In the genomic region with DNA sequence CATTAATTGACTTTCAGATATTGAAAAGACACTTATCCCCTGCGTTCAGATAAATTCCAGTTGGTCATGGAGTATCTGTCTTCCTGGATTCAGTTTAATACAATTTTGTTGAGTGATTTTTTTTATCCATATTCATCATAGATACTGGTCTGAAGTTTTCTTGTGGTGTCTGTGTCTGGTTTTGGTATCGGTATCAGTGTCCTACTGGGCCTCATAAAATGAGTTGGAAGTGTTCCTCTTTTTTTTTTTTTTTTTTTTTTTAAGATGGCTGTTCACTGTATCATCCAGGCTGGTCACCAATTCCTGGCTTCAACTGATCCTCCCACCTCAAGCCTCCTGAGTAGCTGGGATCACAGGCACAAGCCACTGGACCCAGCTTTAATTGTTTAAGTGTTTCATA, we compare ENCODE assay signal across 20 cellular contexts. TPM values are rescaled to one million over a fixed set of nuclear protein-coding genes. Genes with fewer than 3 reads are reported as not detected.
DNase-seq lines count a peak whose midpoint lies in the region; ATAC-seq, FAIRE-seq and TF ChIP-seq lines count a peak whose summit lies in the region.
"Had no signal": no experiment of that assay in that cellular context is flagged by ENCODE, and none has a peak within 500 bp of the region (broad histone marks: within the 10 kb centered on the region; RNA-seq: fewer than 3 reads in every experiment).

No MANE protein-coding gene starts in this region.

- H3K27ac Mint-ChIP-seq in CD4-positive, CD25-positive, alpha-beta regulatory T cell = no peak overlapping the region
- H3K27ac Mint-ChIP-seq in HFFc6 = peak overlapping the region; percentile 52; the same call in 1 of the 2 replicates

- H4K20me1 ChIP-seq in K562 (replicated peaks; ENCODE audit: control insufficient read depth, insufficient read depth, low read length) = peaks cover 12% of the 10 kb centered on the region
- H4K20me1 ChIP-seq in neural cell (ENCODE audit: insufficient read depth) = peaks cover 3% of the 10 kb centered on the region

- WGBS in K562 (ENCODE audit: insufficient coverage, low coverage, missing lambda C conversion rate) = 64% methylated on average over 2 of the region's 2 CpGs
- 87% methylated on average over 2 of the region's 2 CpGs for WGBS in prostate gland

- no peak for DNase-seq in CD4-positive, CD25-positive, alpha-beta regulatory T cell
- DNase-seq in HFFc6 (no peak), K562 (ENCODE audit: extremely low read depth in 1 of 4, low spot score in 3 of 4) (no peak), prostate gland (ENCODE audit: low spot score) (no peak), HCEC 1CT (no peak)
- DNase-seq: activated CD4-positive, alpha-beta T cell treated with anti-CD3 and anti-CD28 coated beads, Interleukin-2, amount 50 U/mL, for 4 hours; BE2C; DMS153; left ventricle myocardium inferior; NCI-H1930; stimulated activated CD4-positive, alpha-beta T cell treated with anti-CD3 and anti-CD28 coated beads, Interleukin-2, amount 100 ng/mL, for 48 hours; SW 1271 had no signal

- no peak overlapping the region for H3K4me3 ChIP-seq in CD4-positive, CD25-positive, alpha-beta regulatory T cell (ENCODE audit: low read depth, low read length)
- no peak overlapping the region; the same call in 1 of the 2 replicates for H3K4me3 ChIP-seq in K562
- H3K4me3 ChIP-seq in neural cell (ENCODE audit: low read length) = peak overlapping the region; percentile 94
- no peak overlapping the region for H3K4me3 ChIP-seq in prostate gland
- H3K4me3 ChIP-seq: adrenal gland, left ventricle myocardium inferior, suprapubic skin had no signal

- no TSS peak for BruUV-seq in K562 (replicated peaks; lab: Mats Ljungman, UMichigan)

- peaks cover 28 to 51% (median 36%) of the 10 kb centered on the region in 4 donors for H3K4me1 Mint-ChIP-seq in CD4-positive, CD25-positive, alpha-beta regulatory T cell
- peaks cover 45% of the 10 kb centered on the region for H3K4me1 Mint-ChIP-seq in HFFc6 (ENCODE audit: low read depth)

- TF ChIP-seq CTCF in HFFc6 (IDR thresholded peaks at IDR 0.05) (no peak), K562 (IDR thresholded peaks at IDR 0.05 in 2 of 3, conservative IDR thresholded peaks at IDR 0.05 in 1 of 3; ENCODE audit: insufficient read depth in 2 of 3, low read depth in 1 of 3, low read length in 3 of 3) (no peak), neural cell (IDR thresholded peaks at IDR 0.05; ENCODE audit: poor library complexity, severe bottlenecking) (no peak), prostate gland (IDR thresholded peaks at IDR 0.05) (no peak)

- no peaks in the 10 kb centered on the region for H3K9me2 ChIP-seq in neural cell (ENCODE audit: insufficient read depth, low read length)

- H3K27me3 ChIP-seq in CD4-positive, CD25-positive, alpha-beta regulatory T cell (ENCODE audit: control insufficient read depth, insufficient read depth, low read length) = no peaks in the 10 kb centered on the region
- H3K27me3 ChIP-seq in K562 (ENCODE audit: control insufficient read depth in 2 of 2, insufficient read depth in 2 of 2, low read length in 2 of 2) (no peaks in the 10 kb centered on the region), neural cell (ENCODE audit: insufficient read depth, low read depth, low read length) (no peaks in the 10 kb centered on the region), prostate gland (replicated peaks; ENCODE audit: insufficient read depth) (no peaks in the 10 kb centered on the region)
- H3K27me3 ChIP-seq: adrenal gland, BE2C, suprapubic skin had no signal

- in situ Hi-C loops in K562 (cut with MboI) = no loop called here

- no peaks in the 10 kb centered on the region for H3K27me3 Mint-ChIP-seq in CD4-positive, CD25-positive, alpha-beta regulatory T cell
- peaks cover 3% of the 10 kb centered on the region; the same call in 1 of the 2 replicates for H3K27me3 Mint-ChIP-seq in HFFc6 (ENCODE audit: insufficient read depth)

- H3K79me2 ChIP-seq in K562 (ENCODE audit: control insufficient read depth, insufficient read depth, low read length) (peaks cover 60% of the 10 kb centered on the region), neural cell (replicated peaks; ENCODE audit: insufficient read depth, low read length) (peaks cover 40% of the 10 kb centered on the region)
- H3K79me2 ChIP-seq: parathyroid adenoma had no signal

- no peak for TF ChIP-seq EP300 in K562 (IDR thresholded peaks at IDR 0.05; ENCODE audit: low read length)
- no peak for TF ChIP-seq EP300 in neural cell (conservative IDR thresholded peaks at IDR 0.05; ENCODE audit: poor library complexity, severe bottlenecking)

- H3K4me3 Mint-ChIP-seq in CD4-positive, CD25-positive, alpha-beta regulatory T cell = peak overlapping the region; percentile 29 to 94 (median 70)
- H3K4me3 Mint-ChIP-seq in HFFc6 = no peak overlapping the region; the same call in 1 of the 2 replicates

- ATAC-seq in CD4-positive, CD25-positive, alpha-beta regulatory T cell (ENCODE audit: low read depth in 2 of 2) = no peak
- ATAC-seq in K562 (no peak), GM21529 (IDR thresholded peaks at IDR 0.05; ENCODE audit: unreplicated experiment) (no peak)
- ATAC-seq: Right ventricle myocardium inferior had no signal

- CTCF ChIA-PET in K562 (lab: Yijun Ruan, JAX; ENCODE audit: low intra/inter-chr PET ratio) = no interaction called here

- H3K27ac ChIP-seq in CD4-positive, CD25-positive, alpha-beta regulatory T cell (ENCODE audit: insufficient read depth, low read length, poor library complexity, severe bottlenecking) = no peak overlapping the region
- H3K27ac ChIP-seq in K562 (ENCODE audit: extremely low read depth, low read depth, low read length) (peak overlapping the region; percentile 37; the same call in 1 of the 3 replicates), neural cell (ENCODE audit: low read length) (no peak overlapping the region), prostate gland (no peak overlapping the region)
- H3K27ac ChIP-seq: adrenal gland, HL-60, left ventricle myocardium inferior, parathyroid adenoma, suprapubic skin had no signal

- no peaks in the 10 kb centered on the region for H3F3A ChIP-seq in neural cell (ENCODE audit: insufficient read depth, low read length, poor library complexity, severe bottlenecking)

- H3K9me1 ChIP-seq in K562 (ENCODE audit: control insufficient read depth, insufficient read depth, low read length) = no peaks in the 10 kb centered on the region

- H3K36me3 ChIP-seq in CD4-positive, CD25-positive, alpha-beta regulatory T cell (ENCODE audit: control insufficient read depth, insufficient read depth, low read length) = peaks cover 26% of the 10 kb centered on the region
- H3K36me3 ChIP-seq in K562 (ENCODE audit: control insufficient read depth, insufficient read depth, low read length) (peaks cover 58% of the 10 kb centered on the region), neural cell (ENCODE audit: insufficient read depth, low read length) (peaks cover 19% of the 10 kb centered on the region), prostate gland (peaks cover 3% of the 10 kb centered on the region in 2 donors)
- H3K36me3 ChIP-seq: adrenal gland had no signal

- peaks cover 40% of the 10 kb centered on the region for H3K36me3 Mint-ChIP-seq in CD4-positive, CD25-positive, alpha-beta regulatory T cell
- H3K36me3 Mint-ChIP-seq in HFFc6 (ENCODE audit: low read depth) = peaks cover 67% of the 10 kb centered on the region

- H3K9ac ChIP-seq in K562 (ENCODE audit: insufficient read depth in 1 of 2, low read depth in 2 of 2, low read length in 2 of 2) (no peak overlapping the region), neural cell (ENCODE audit: low read length) (no peak overlapping the region)
- H3K9ac ChIP-seq: parathyroid adenoma had no signal

- intact Hi-C loops in K562 (cut with micrococcal nuclease) = no loop called here
- intact Hi-C loops in prostate gland (cut with DNase I) = no loop called here

- peaks cover 0 to 25% (median 3%) of the 10 kb centered on the region in 7 donors for H3K9me3 Mint-ChIP-seq in CD4-positive, CD25-positive, alpha-beta regulatory T cell
- H3K9me3 Mint-ChIP-seq in HFFc6 = peaks cover 37% of the 10 kb centered on the region

- no peak for FAIRE-seq in K562 (lab: Jason Lieb, UNC)
- FAIRE-seq: H1 had no signal

- peaks cover 9 to 22% of the 10 kb centered on the region in 2 experiments for H3K9me3 ChIP-seq in CD4-positive, CD25-positive, alpha-beta regulatory T cell (ENCODE audit: control insufficient read depth in 2 of 2, low read length in 2 of 2)
- H3K9me3 ChIP-seq in K562 (replicated peaks; ENCODE audit: control insufficient read depth, insufficient read depth, low read depth, low read length) = peaks cover 10% of the 10 kb centered on the region; the same call in 1 of the 2 replicates
- peaks cover 11% of the 10 kb centered on the region for H3K9me3 ChIP-seq in neural cell (ENCODE audit: low read length)
- no peaks in the 10 kb centered on the region for H3K9me3 ChIP-seq in prostate gland
- H3K9me3 ChIP-seq: adrenal gland, BE2C had no signal

- TF ChIP-seq POLR2A in K562 (conservative IDR thresholded peaks at IDR 0.05) (no peak), prostate gland (IDR thresholded peaks at IDR 0.05) (no peak)

- H2AFZ ChIP-seq in K562 (ENCODE audit: low read depth, low read length) = no peak overlapping the region
- H2AFZ ChIP-seq in neural cell (ENCODE audit: low read depth, low read length) = no peak overlapping the region
- H2AFZ ChIP-seq: parathyroid adenoma had no signal

- H3K4me1 ChIP-seq in CD4-positive, CD25-positive, alpha-beta regulatory T cell (ENCODE audit: control insufficient read depth, insufficient read depth, low read length, poor library complexity, severe bottlenecking) = peaks cover 32% of the 10 kb centered on the region
- peaks cover 38 to 45% of the 10 kb centered on the region in 2 experiments for H3K4me1 ChIP-seq in K562 (replicated peaks in 1 of 2; ENCODE audit: control insufficient read depth in 2 of 2, insufficient read depth in 2 of 2, low read length in 2 of 2)
- H3K4me1 ChIP-seq in prostate gland (replicated peaks) = no peaks in the 10 kb centered on the region
- H3K4me1 ChIP-seq: parathyroid adenoma had no signal

- H3K4me2 ChIP-seq in K562 (ENCODE audit: insufficient read depth, low read length) (peak overlapping the region; percentile 88; the same call in 1 of the 2 replicates), neural cell (ENCODE audit: low read length) (no peak overlapping the region)

- POLR2A ChIA-PET in K562 (lab: Yijun Ruan, JAX) = interaction anchor here (0.6 kb wide), 1 partner anchor 11 kb away, joined by 3 read pairs; no protein-coding TSS in a partner anchor

- TF ChIP-seq RAD21 in K562 (CRISPR knock-in tag; conservative IDR thresholded peaks at IDR 0.05 in 1 of 2, IDR thresholded peaks at IDR 0.05 in 1 of 2) = no peak
- TF ChIP-seq RAD21 in neural cell (conservative IDR thresholded peaks at IDR 0.05) = no peak

RNA-seq across cellular contexts. Expression of a gene that starts 2.9 kb away (rescaled TPM):
- total RNA-seq in CD4-positive, CD25-positive, alpha-beta regulatory T cell = 31.6 TPM
- polyA plus RNA-seq in CD4-positive, CD25-positive, alpha-beta regulatory T cell = 1 to 10 TPM in 3 of 4 donors, under 1 TPM in 1; 0.67 to 2.2 (median 1.8) TPM
- 10 to 100 TPM; 14.9 to 22.8 (median 18.1) TPM for total RNA-seq in HFFc6 (2021; fragmentation: NEBNext Ultra II Directional; extraction: Animal tissue kit (Norgen Biotek cat#: 25700))
- 40.9 and 68.9 TPM in 2 replicates for total RNA-seq in K562 (2011; cell fraction: chromatin; rRNA removed; ENCODE audit: low replicate concordance)
- 21.5 and 22.4 TPM in 2 replicates for total RNA-seq in K562 (2011; cell fraction: nucleolus; rRNA removed)
- total RNA-seq in K562 (2011; cell fraction: nucleoplasm; rRNA removed) = 36.1 and 42.5 TPM in 2 replicates
- total RNA-seq in K562 (2014; rRNA removed) (18.1 and 23.4 TPM in 2 replicates), K562 (2014; rRNA removed; fragmentation: Illumina TruSeq; extraction: Trizol) (14.3 TPM in 2 replicates), K562 (2015; rRNA removed; fragmentation: Illumina TruSeq; extraction: Trizol) (13.9 and 15.7 TPM in 2 replicates), K562 (2021) (28.8 and 32.8 TPM in 2 replicates), prostate gland (10 to 100 TPM; 28.3 to 86.6 TPM)
- polyA plus RNA-seq in K562 (2011; rRNA removed) (6.3 and 6.9 TPM in 2 replicates), K562 (2014; fragmentation: Illumina TruSeq; extraction: Trizol) (14.9 and 19.7 TPM in 2 replicates), K562 (2014; fragmentation: Nextera tagmentation; extraction: Ambion mirVana) (1 to 10 TPM; 1.5 to 1.6 TPM), K562 (2014; rRNA removed) (10.0 and 11.3 TPM in 2 replicates), neural cell (58.5 and 88.2 TPM in 2 replicates)
- polyA plus RNA-seq in K562 (2011; cell fraction: cytosol; rRNA removed) = 6.3 and 8.3 TPM in 2 replicates
- polyA plus RNA-seq in K562 (2011; cell fraction: nucleus; rRNA removed) = 15.6 and 19.6 TPM in 2 replicates
- polyA plus RNA-seq in K562 (2012) = 10.6 and 11.9 TPM in 2 replicates
- polyA minus RNA-seq in K562 (2011; rRNA and poly(A)+ RNA removed) = 14.1 and 20.0 TPM in 2 replicates
- polyA minus RNA-seq in K562 (2011; cell fraction: cytosol; rRNA and poly(A)+ RNA removed) = 42.2 and 76.3 TPM in 2 replicates
- 11.4 and 23.5 TPM in 2 replicates for polyA minus RNA-seq in K562 (2011; cell fraction: nucleus; rRNA and poly(A)+ RNA removed)
- 233 and 257 TPM in 2 replicates for polyA minus RNA-seq in neural cell

RNA-seq across cellular contexts. Expression of a gene that starts 51.0 kb away (rescaled TPM):
- 23.8 TPM for total RNA-seq in CD4-positive, CD25-positive, alpha-beta regulatory T cell
- polyA plus RNA-seq in CD4-positive, CD25-positive, alpha-beta regulatory T cell = 10 to 100 TPM; 17.8 to 27.7 (median 23.4) TPM
- total RNA-seq in HFFc6 (2021; fragmentation: NEBNext Ultra II Directional; extraction: Animal tissue kit (Norgen Biotek cat#: 25700)) = 10 to 100 TPM; 27.9 to 33.6 (median 31.2) TPM
- total RNA-seq in K562 (2011; cell fraction: chromatin; rRNA removed; ENCODE audit: low replicate concordance) = 536 and 854 TPM in 2 replicates
- total RNA-seq in K562 (2011; cell fraction: nucleolus; rRNA removed) = 552 and 553 TPM in 2 replicates
- 447 and 492 TPM in 2 replicates for total RNA-seq in K562 (2011; cell fraction: nucleoplasm; rRNA removed)
- total RNA-seq in K562 (2014; rRNA removed) = 399 and 504 TPM in 2 replicates
- 138 and 145 TPM in 2 replicates for total RNA-seq in K562 (2014; rRNA removed; fragmentation: Illumina TruSeq; extraction: Trizol)
- total RNA-seq in K562 (2015; rRNA removed; fragmentation: Illumina TruSeq; extraction: Trizol) = 166 and 171 TPM in 2 replicates
- total RNA-seq in K562 (2021) = 294 and 309 TPM in 2 replicates
- 385 and 395 TPM in 2 replicates for polyA plus RNA-seq in K562 (2011; rRNA removed)
- polyA plus RNA-seq in K562 (2011; cell fraction: cytosol; rRNA removed) = 447 and 505 TPM in 2 replicates
- 838 and 845 TPM in 2 replicates for polyA plus RNA-seq in K562 (2011; cell fraction: nucleus; rRNA removed)
- 178 and 239 TPM in 2 replicates for polyA plus RNA-seq in K562 (2012)
- polyA plus RNA-seq in K562 (2014; fragmentation: Illumina TruSeq; extraction: Trizol) = 219 and 228 TPM in 2 replicates
- 100 to 1,000 TPM in 1 of 2 experiments, 10 to 100 TPM in 1; 94.0 to 117 TPM for polyA plus RNA-seq in K562 (2014; fragmentation: Nextera tagmentation; extraction: Ambion mirVana)
- polyA plus RNA-seq in K562 (2014; rRNA removed) = 381 and 405 TPM in 2 replicates
- 128 and 165 TPM in 2 replicates for polyA minus RNA-seq in K562 (2011; rRNA and poly(A)+ RNA removed)
- polyA minus RNA-seq in K562 (2011; cell fraction: cytosol; rRNA and poly(A)+ RNA removed) = 110 and 129 TPM in 2 replicates
- 120 and 171 TPM in 2 replicates for polyA minus RNA-seq in K562 (2011; cell fraction: nucleus; rRNA and poly(A)+ RNA removed)
- 89.4 and 92.3 TPM in 2 replicates for polyA plus RNA-seq in neural cell
- 46.1 and 46.3 TPM in 2 replicates for polyA minus RNA-seq in neural cell
- total RNA-seq in prostate gland = 10 to 100 TPM; 53.7 to 59.1 TPM
